Comparison of ENCODE assay signal across 7 cellular contexts in genomic region chr19:57034544-57034943, GRCh38.
"Had no signal": no experiment of that assay in that cellular context is flagged by ENCODE, and none has a peak within 500 bp of the region (broad histone marks: within the 10 kb centered on the region; RNA-seq: fewer than 3 reads in every experiment).

No MANE protein-coding gene starts in this region.

- H3K4me2 ChIP-seq: KMS-11 had no signal

- ATAC-seq: K562 had no signal

- H3K27ac ChIP-seq: HL-60, KMS-11 had no signal

- H3K9ac ChIP-seq: KMS-11 had no signal

- DNase-seq: IMR-90, KBM-7, KG1 had no signal

- H3K4me3 ChIP-seq: K562 had no signal

- FAIRE-seq: HTR-8/SVneo, K562 had no signal
